Comparison of ENCODE assay signal across 8 cellular contexts in genomic region chr1:89781494-89782126, GRCh38. TPM values are rescaled to one million over a fixed set of nuclear protein-coding genes. Genes with fewer than 3 reads are reported as not detected.
DNase-seq lines count a peak whose midpoint lies in the region; ATAC-seq, FAIRE-seq and TF ChIP-seq lines count a peak whose summit lies in the region.

No MANE protein-coding gene starts in this region.

- H3K27me3 Mint-ChIP-seq in activated T-helper 1 cell treated with anti-CD3 and anti-CD28 coated beads, Interleukin-12 subunit alpha, Interleukin-12 subunit beta, Interleukin-2, Interleukin-4 antibody, amounts not matched to agents 30 ng/mL and 10 ng/mL and 1 ng/mL, durations not matched to agents 14 hours and 24 hours and 36 hours (ENCODE audit: insufficient read depth): peaks cover 4% of the 10 kb centered on the region

- peak overlapping the region; percentile 71 for H3K4me3 Mint-ChIP-seq in activated T-helper 1 cell treated with anti-CD3 and anti-CD28 coated beads, Interleukin-12 subunit alpha, Interleukin-12 subunit beta, Interleukin-2, Interleukin-4 antibody, amounts not matched to agents 30 ng/mL and 10 ng/mL and 1 ng/mL, durations not matched to agents 14 hours and 24 hours and 36 hours

- H3K4me3 ChIP-seq in mucosa of descending colon: no peak overlapping the region

- peak; percentile 70 for FAIRE-seq in GM19239 (lab: Jason Lieb, UNC)

- no peaks in the 10 kb centered on the region for H3K4me1 ChIP-seq in mucosa of descending colon (ENCODE audit: low read depth)

- no peaks in the 10 kb centered on the region for H3K36me3 Mint-ChIP-seq in activated T-helper 1 cell treated with anti-CD3 and anti-CD28 coated beads, Interleukin-12 subunit alpha, Interleukin-12 subunit beta, Interleukin-2, Interleukin-4 antibody, amounts not matched to agents 30 ng/mL and 10 ng/mL and 1 ng/mL, durations not matched to agents 14 hours and 24 hours and 36 hours (ENCODE audit: low read depth)

- in situ Hi-C loops in KBM-7 (cut with MboI; ENCODE audit: low pct_unique_long_range_greater_than_20kb, low sequenced_read_pairs): no loop called here

- intact Hi-C loops in activated T-helper 1 cell treated with anti-CD3 and anti-CD28 coated beads, Interleukin-12 subunit alpha, Interleukin-12 subunit beta, Interleukin-2, Interleukin-4 antibody, amounts not matched to agents 30 ng/mL and 10 ng/mL and 1 ng/mL, durations not matched to agents 14 hours and 24 hours and 36 hours (cut with micrococcal nuclease): loop anchor here (1.0 to 2.0 kb wide), 13 partner anchors 19 to 293 kb away; partner anchors contain the start of genes LRRC8B, LRRC8C, LRRC8D and ZNF326
- intact Hi-C loops in mucosa of descending colon (cut with DNase I, micrococcal nuclease): no loop called here

- H3K9me3 Mint-ChIP-seq in activated T-helper 1 cell treated with anti-CD3 and anti-CD28 coated beads, Interleukin-12 subunit alpha, Interleukin-12 subunit beta, Interleukin-2, Interleukin-4 antibody, amounts not matched to agents 30 ng/mL and 10 ng/mL and 1 ng/mL, durations not matched to agents 14 hours and 24 hours and 36 hours: no peaks in the 10 kb centered on the region

- DNase-seq in GM19239 (ENCODE audit: insufficient read length, low spot score) (no peak), NCI-H1092 treated with DMSO at 0.1 percent for 48 hours (lab: John Stamatoyannopoulos, UW) (no peak), NCI-H524 treated with DMSO at 0.1 percent for 48 hours (lab: John Stamatoyannopoulos, UW) (no peak), mucosa of descending colon (no peak), KBM-7 (no peak)
- peak; percentile 25 for DNase-seq in activated T-helper 1 cell treated with anti-CD3 and anti-CD28 coated beads, Interleukin-12 subunit alpha, Interleukin-12 subunit beta, Interleukin-2, Interleukin-4 antibody, amounts not matched to agents 30 ng/mL and 10 ng/mL and 1 ng/mL, durations not matched to agents 14 hours and 24 hours and 36 hours (ENCODE audit: low spot score)
- peak; percentile 60 to 72 (median 63) for DNase-seq in stimulated activated CD4-positive, alpha-beta T cell treated with anti-CD3 and anti-CD28 coated beads, TNF-alpha, amount 100 ng/mL, for 48 hours (ENCODE audit: low read depth in 3 of 3)

- H3K27ac Mint-ChIP-seq in activated T-helper 1 cell treated with anti-CD3 and anti-CD28 coated beads, Interleukin-12 subunit alpha, Interleukin-12 subunit beta, Interleukin-2, Interleukin-4 antibody, amounts not matched to agents 30 ng/mL and 10 ng/mL and 1 ng/mL, durations not matched to agents 14 hours and 24 hours and 36 hours: peak overlapping the region; percentile 97

- ATAC-seq in HG03342 (IDR thresholded peaks at IDR 0.05; ENCODE audit: unreplicated experiment) (peak; percentile 89), mucosa of descending colon (no peak)

- H3K4me1 Mint-ChIP-seq in activated T-helper 1 cell treated with anti-CD3 and anti-CD28 coated beads, Interleukin-12 subunit alpha, Interleukin-12 subunit beta, Interleukin-2, Interleukin-4 antibody, amounts not matched to agents 30 ng/mL and 10 ng/mL and 1 ng/mL, durations not matched to agents 14 hours and 24 hours and 36 hours (ENCODE audit: low read depth): peaks cover 45% of the 10 kb centered on the region

- no peaks in the 10 kb centered on the region for H3K36me3 ChIP-seq in mucosa of descending colon (ENCODE audit: low read depth)

- TF ChIP-seq CTCF in mucosa of descending colon (IDR thresholded peaks at IDR 0.05): no peak

- no peaks in the 10 kb centered on the region for H3K9me3 ChIP-seq in mucosa of descending colon

RNA-seq across cellular contexts. Expression of gene LRRC8D, which starts 39.2 kb away (rescaled TPM):
- total RNA-seq in activated T-helper 1 cell treated with anti-CD3 and anti-CD28 coated beads, Interleukin-12 subunit alpha, Interleukin-12 subunit beta, Interleukin-2, Interleukin-4 antibody, amounts not matched to agents 30 ng/mL and 10 ng/mL and 1 ng/mL, durations not matched to agents 14 hours and 24 hours and 36 hours: 43.3 and 45.0 TPM in 2 replicates
- 10 to 100 TPM; 22.8 to 43.3 (median 39.6) TPM for total RNA-seq in mucosa of descending colon

Comparison
In these comparisons a context has a peak if more than half of its experiments do, and no peak if none do; other contexts are left out.
1. DNase-seq: peak in activated T-helper 1 cell treated with anti-CD3 and anti-CD28 coated beads, Interleukin-12 subunit alpha, Interleukin-12 subunit beta, Interleukin-2, Interleukin-4 antibody, amounts not matched to agents 30 ng/mL and 10 ng/mL and 1 ng/mL, durations not matched to agents 14 hours and 24 hours and 36 hours (single experiment) and stimulated activated CD4-positive, alpha-beta T cell treated with anti-CD3 and anti-CD28 coated beads, TNF-alpha, amount 100 ng/mL, for 48 hours (3 of 3); none in GM19239 (single experiment), NCI-H1092 treated with DMSO at 0.1 percent for 48 hours (single experiment), NCI-H524 treated with DMSO at 0.1 percent for 48 hours (single experiment), mucosa of descending colon (0 of 3) and KBM-7 (single experiment).